8 cellular contexts compared by ENCODE assay signal in genomic region chr2:73828389-73828817, GRCh38. TPM values are rescaled to one million over a fixed set of nuclear protein-coding genes. Genes with fewer than 3 reads are reported as not detected.
A peak's percentile ranks its signal among the peaks of the same experiment; 100 is the strongest.
DNase-seq lines count a peak whose midpoint lies in the region; ATAC-seq and TF ChIP-seq lines count a peak whose summit lies in the region.

No MANE protein-coding gene starts in this region.

- no peak overlapping the region for H3K9ac ChIP-seq in mesendoderm (ENCODE audit: low read length)

- peaks cover 14% of the 10 kb centered on the region for H3K79me2 ChIP-seq in mesendoderm (ENCODE audit: control insufficient read depth, insufficient read depth, low read length)

- CTCF ChIA-PET in activated naive CD4-positive, alpha-beta T cell treated with anti-CD3 and anti-CD28 coated beads for 36 hours (lab: Charles Lee), result interaction anchor here (0.5 to 3.5 kb wide), 21 partner anchors 12 to 507 kb away, joined by 3 to 32 read pairs (median 4); partner anchors contain the start of genes BOLA3 and MOB1A

- H3K23ac ChIP-seq in mesendoderm (ENCODE audit: low read length), result no peak overlapping the region

- H3K4me2 ChIP-seq in mesendoderm (ENCODE audit: low read length), result no peak overlapping the region

- peak overlapping the region; percentile 92 for H3K27ac ChIP-seq in lower lobe of right lung
- peak overlapping the region; percentile 94 to 98 (median 95) for H3K27ac ChIP-seq in transverse colon
- H3K27ac ChIP-seq in mesendoderm (ENCODE audit: low read depth, low read length), result no peak overlapping the region

- H3K9me3 ChIP-seq in lower lobe of right lung (no peaks in the 10 kb centered on the region), transverse colon (no peaks in the 10 kb centered on the region)

- no peak for DNase-seq in activated naive CD4-positive, alpha-beta T cell treated with anti-CD3 and anti-CD28 coated beads for 36 hours
- no peak for DNase-seq in activated naive CD4-positive, alpha-beta T cell (lab: John Stamatoyannopoulos, UW)
- DNase-seq in astrocyte of the spinal cord (ENCODE audit: low read depth, low spot score) (no peak), lower lobe of right lung (no peak), transverse colon (no peak), KG1 (lab: John Stamatoyannopoulos, UW) (no peak), mesendoderm (no peak)
- no peak for DNase-seq in stimulated activated CD4-positive, alpha-beta T cell treated with anti-CD3 and anti-CD28 coated beads, Interleukin-2, amount 100 ng/mL, for 48 hours

- H4K5ac ChIP-seq in mesendoderm (ENCODE audit: low read length), result no peak overlapping the region

- peaks cover 44% of the 10 kb centered on the region for H3K4me1 Mint-ChIP-seq in activated naive CD4-positive, alpha-beta T cell treated with anti-CD3 and anti-CD28 coated beads for 36 hours (ENCODE audit: low read depth)

- no peaks in the 10 kb centered on the region for H3K27me3 Mint-ChIP-seq in activated naive CD4-positive, alpha-beta T cell treated with anti-CD3 and anti-CD28 coated beads for 36 hours (ENCODE audit: low read depth)

- TF ChIP-seq POLR2A in transverse colon (IDR thresholded peaks at IDR 0.05), result no peak

- peak overlapping the region; percentile 94 for H3K27ac Mint-ChIP-seq in activated naive CD4-positive, alpha-beta T cell treated with anti-CD3 and anti-CD28 coated beads for 36 hours

- no peak overlapping the region for H3K4ac ChIP-seq in mesendoderm (ENCODE audit: low read depth, low read length)

- no peak overlapping the region for H2BK120ac ChIP-seq in mesendoderm (ENCODE audit: low read depth, low read length)

- no peak for ATAC-seq in lower lobe of right lung

- intact Hi-C loops in activated naive CD4-positive, alpha-beta T cell treated with anti-CD3 and anti-CD28 coated beads for 36 hours (cut with micrococcal nuclease), result loop anchor here (1.0 to 10.0 kb wide), 8 partner anchors 48 to 706 kb away; partner anchors contain the start of genes DUSP11, MTHFD2, TPRKB and WBP1
- intact Hi-C loops in lower lobe of right lung (cut with DNase I), result no loop called here
- intact Hi-C loops in transverse colon (cut with DNase I; ENCODE audit: low total_unique reads), result loop anchor here (10.0 kb wide), 2 partner anchors 156 to 506 kb away; partner anchors contain the start of gene TET3

- peak overlapping the region; percentile 94 for H3K4me3 Mint-ChIP-seq in activated naive CD4-positive, alpha-beta T cell treated with anti-CD3 and anti-CD28 coated beads for 36 hours

- TF ChIP-seq CTCF in astrocyte of the spinal cord (IDR thresholded peaks at IDR 0.05; ENCODE audit: low read depth, low read length) (no peak), lower lobe of right lung (IDR thresholded peaks at IDR 0.05) (no peak), transverse colon (IDR thresholded peaks at IDR 0.05) (no peak)

- H3K4me3 ChIP-seq in astrocyte of the spinal cord (ENCODE audit: low read depth, low read length), result peak overlapping the region; percentile 60
- H3K4me3 ChIP-seq in lower lobe of right lung, result peak overlapping the region; percentile 69
- H3K4me3 ChIP-seq in transverse colon, result peak overlapping the region in 3 of 4 donors; percentile 72 to 84 (median 83)
- H3K4me3 ChIP-seq in mesendoderm (ENCODE audit: low read length), result no peak overlapping the region

- H3K79me1 ChIP-seq in mesendoderm (ENCODE audit: low read length), result peaks cover 7% of the 10 kb centered on the region

- 65 to 94% methylated on average over 3 to 4 of the region's 4 CpGs for WGBS in transverse colon (ENCODE audit: low coverage in 1 of 2), 2 donors
- WGBS in mesendoderm (ENCODE audit: extremely low coverage, insufficient coverage, low lambda C conversion rate), result no CpG with 5 or more reads among the region's 4 CpGs

- no peaks in the 10 kb centered on the region for H3K9me3 Mint-ChIP-seq in activated naive CD4-positive, alpha-beta T cell treated with anti-CD3 and anti-CD28 coated beads for 36 hours

- in situ Hi-C loops in astrocyte of the spinal cord (cut with HindIII; ENCODE audit: low sequenced_read_pairs) (no loop called here), transverse colon (cut with MboI; ENCODE audit: low pct_ligation_motif_present in 1 of 4, low pct_unique_long_range_greater_than_20kb in 1 of 4, low sequenced_read_pairs in 3 of 4) (loop anchor here (10.0 to 25.0 kb wide), 3 partner anchors 159 to 309 kb away; partner anchors contain the start of genes BOLA3 (in 2 of the 4) and TET3 (in 1 of the 4))

- H3K56ac ChIP-seq in mesendoderm (ENCODE audit: low read length), result no peak overlapping the region

- H3K36me3 ChIP-seq in lower lobe of right lung (peaks cover 20% of the 10 kb centered on the region), transverse colon (peaks cover 0 to 16% (median 0%) of the 10 kb centered on the region in 4 donors), mesendoderm (ENCODE audit: control insufficient read depth, insufficient read depth, low read length) (no peaks in the 10 kb centered on the region)

- H3K4me1 ChIP-seq in lower lobe of right lung (peaks cover 21% of the 10 kb centered on the region), transverse colon (peaks cover 4 to 39% (median 14%) of the 10 kb centered on the region in 4 donors), mesendoderm (ENCODE audit: control insufficient read depth, low read depth, low read length) (no peaks in the 10 kb centered on the region)

- H2BK15ac ChIP-seq in mesendoderm (replicated peaks; ENCODE audit: low read depth), result no peak overlapping the region

- no peak overlapping the region for H3K18ac ChIP-seq in mesendoderm (ENCODE audit: low read length)

- H2AK5ac ChIP-seq in mesendoderm (ENCODE audit: low read length), result no peak overlapping the region

- H2BK5ac ChIP-seq in mesendoderm (ENCODE audit: low read length), result no peak overlapping the region

- H3K27me3 ChIP-seq in lower lobe of right lung (ENCODE audit: low read depth), result no peaks in the 10 kb centered on the region
- no peaks in the 10 kb centered on the region for H3K27me3 ChIP-seq in transverse colon
- no peaks in the 10 kb centered on the region for H3K27me3 ChIP-seq in mesendoderm (ENCODE audit: insufficient read depth, low read length, poor library complexity)

- H3K36me3 Mint-ChIP-seq in activated naive CD4-positive, alpha-beta T cell treated with anti-CD3 and anti-CD28 coated beads for 36 hours (ENCODE audit: low read depth), result peaks cover 14% of the 10 kb centered on the region

- TF ChIP-seq EP300 in transverse colon (IDR thresholded peaks at IDR 0.05; ENCODE audit: low read depth), result no peak

- H4K8ac ChIP-seq in mesendoderm (ENCODE audit: low read depth, low read length), result no peak overlapping the region

RNA-seq across cellular contexts. Expression of gene STAMBP, which starts 0.4 kb away (rescaled TPM):
- 10 to 100 TPM; 80.5 to 80.7 TPM for total RNA-seq in activated naive CD4-positive, alpha-beta T cell treated with anti-CD3 and anti-CD28 coated beads for 36 hours
- total RNA-seq in lower lobe of right lung (31.3 TPM), transverse colon (1,000 to 10,000 TPM in 1 of 4 donors, 10 to 100 TPM in 3; 22.7 to 1,127 (median 37.3) TPM)
- 60.1 TPM for polyA plus RNA-seq in mesendoderm (2013, experiment 1 of 2)
- 62.7 TPM for polyA plus RNA-seq in mesendoderm (2013, experiment 2 of 2)

RNA-seq across cellular contexts. Expression of gene C2orf78, which starts 44.4 kb away (rescaled TPM):
- total RNA-seq in activated naive CD4-positive, alpha-beta T cell treated with anti-CD3 and anti-CD28 coated beads for 36 hours, result not detected
- total RNA-seq in lower lobe of right lung (not detected), transverse colon (not detected)
- polyA plus RNA-seq in mesendoderm (2013, experiment 1 of 2), result 0.18 TPM
- polyA plus RNA-seq in mesendoderm (2013, experiment 2 of 2), result 0.11 TPM

RNA-seq across cellular contexts. Expression of gene DUSP11, which starts 48.5 kb away (rescaled TPM):
- 10 to 100 TPM; 22.7 to 24.4 TPM for total RNA-seq in activated naive CD4-positive, alpha-beta T cell treated with anti-CD3 and anti-CD28 coated beads for 36 hours
- total RNA-seq in lower lobe of right lung (17.6 TPM), transverse colon (10 to 100 TPM in 3 of 4 donors, 1 to 10 TPM in 1; 9.2 to 35.2 (median 30.8) TPM)
- 29.4 TPM for polyA plus RNA-seq in mesendoderm (2013, experiment 1 of 2)
- polyA plus RNA-seq in mesendoderm (2013, experiment 2 of 2), result 33.2 TPM
